ENCODE assay signal across 33 cellular contexts in genomic region chr1:97571760-97572159, GRCh38.
"Had no signal": no experiment of that assay in that cellular context is flagged by ENCODE, and none has a peak within 500 bp of the region (broad histone marks: within the 10 kb centered on the region; RNA-seq: fewer than 3 reads in every experiment).

No MANE protein-coding gene starts in this region.

- H3K36me3 Mint-ChIP-seq: brain had no signal

- H3K9me3 ChIP-seq: adrenal gland, MG63, Peyer's patch, SJSA1, SK-N-SH had no signal

- DNase-seq: activated CD4-positive, alpha-beta T cell treated with anti-CD3 and anti-CD28 coated beads for 36 hours; activated CD4-positive, alpha-beta T cell treated with anti-CD3 and anti-CD28 coated beads, Interleukin-2, amount 10 ng/mL, durations not matched to agents 7 days and 5 days; activated CD4-positive, alpha-beta T cell treated with anti-CD3 and anti-CD28 coated beads, Interleukin-2, amount 50 U/mL, for 48 hours; activated CD8-positive, alpha-beta T cell treated with anti-CD3 and anti-CD28 coated beads, Interleukin-2, amount 10 ng/mL, durations not matched to agents 7 days and 5 days; activated gamma-delta T cell; activated naive CD4-positive, alpha-beta T cell treated with Interleukin-2 at 50 U/mL for 16 hours; activated naive CD8-positive, alpha-beta T cell treated with anti-CD3 and anti-CD28 coated beads, Interleukin-2, amount 10 ng/mL, durations not matched to agents 7 days and 5 days; activated T-cell treated with anti-CD3 and anti-CD28 coated beads, Interleukin-2, amount 50 U/mL, for 24 hours; adrenal gland; caudate nucleus; cerebellar nuclear complex; MG63; MV-4-11; NCI-H1092; NCI-H1436 treated with DMSO at 0.1 percent for 48 hours; NCI-H1694 treated with DMSO at 0.1 percent for 48 hours; NCI-H2029; NCI-H510A; NCI-H526; NCI-H748 treated with DMSO at 0.1 percent for 48 hours; NK-92 treated with Interleukin-12 subunit alpha and Interleukin-12 subunit beta, amount 100 ng/mL, for 24 hours; PC-3; Peyer's patch; RPMI8226; SHP77 treated with DMSO at 0.1 percent for 48 hours; SK-N-SH had no signal

- H3K9ac ChIP-seq: SK-N-SH had no signal

- H3K4me3 Mint-ChIP-seq: activated CD4-positive, alpha-beta T cell treated with anti-CD3 and anti-CD28 coated beads for 36 hours; activated CD4-positive, alpha-beta T cell treated with anti-CD3 and anti-CD28 coated beads, Interleukin-2, amount 10 ng/mL, durations not matched to agents 7 days and 5 days; activated CD8-positive, alpha-beta T cell treated with anti-CD3 and anti-CD28 coated beads, Interleukin-2, amount 10 ng/mL, durations not matched to agents 7 days and 5 days; activated naive CD4-positive, alpha-beta T cell treated with anti-CD3 and anti-CD28 coated beads, Interleukin-2, amount 50 U/mL, for 24 hours; activated naive CD8-positive, alpha-beta T cell treated with anti-CD3 and anti-CD28 coated beads, Interleukin-2, amount 10 ng/mL, durations not matched to agents 7 days and 5 days; activated T-cell treated with anti-CD3 and anti-CD28 coated beads, Interleukin-2, amount 50 U/mL, for 24 hours; brain; T-helper 1 cell treated with Interleukin-12 subunit alpha and Interleukin-12 subunit beta and Interleukin-4 antibody, amounts not matched to agents 30 μg/mL and 1 μg/mL, for 36 hours; T-helper 2 cell treated with Interferon-gamma antibody and Interleukin-4, amounts not matched to agents 5 μg/mL and 100 μg/mL, for 36 hours had no signal

- H3K36me3 ChIP-seq: Peyer's patch, SJSA1 had no signal

- H3K27me3 Mint-ChIP-seq: activated CD4-positive, alpha-beta T cell treated with anti-CD3 and anti-CD28 coated beads for 36 hours; activated CD4-positive, alpha-beta T cell treated with anti-CD3 and anti-CD28 coated beads, Interleukin-2, amount 10 ng/mL, durations not matched to agents 7 days and 5 days; activated naive CD4-positive, alpha-beta T cell treated with anti-CD3 and anti-CD28 coated beads, Interleukin-2, amount 50 U/mL, for 24 hours; activated naive CD8-positive, alpha-beta T cell treated with anti-CD3 and anti-CD28 coated beads, Interleukin-2, amount 10 ng/mL, durations not matched to agents 7 days and 5 days; activated T-cell treated with anti-CD3 and anti-CD28 coated beads, Interleukin-2, amount 50 U/mL, for 24 hours; brain had no signal

- H3K27ac ChIP-seq: adrenal gland, Peyer's patch, SJSA1 had no signal

- H3K4me2 ChIP-seq: SK-N-SH had no signal

- H3K4me1 ChIP-seq: adrenal gland, Peyer's patch, SJSA1 had no signal

- H3K27ac Mint-ChIP-seq: activated CD4-positive, alpha-beta T cell treated with anti-CD3 and anti-CD28 coated beads for 36 hours; activated CD4-positive, alpha-beta T cell treated with anti-CD3 and anti-CD28 coated beads, Interleukin-2, amount 10 ng/mL, durations not matched to agents 7 days and 5 days; activated CD8-positive, alpha-beta T cell treated with anti-CD3 and anti-CD28 coated beads, Interleukin-2, amount 10 ng/mL, durations not matched to agents 7 days and 5 days; activated naive CD4-positive, alpha-beta T cell treated with anti-CD3 and anti-CD28 coated beads, Interleukin-2, amount 50 U/mL, for 24 hours; activated naive CD8-positive, alpha-beta T cell treated with anti-CD3 and anti-CD28 coated beads, Interleukin-2, amount 10 ng/mL, durations not matched to agents 7 days and 5 days; activated T-cell treated with anti-CD3 and anti-CD28 coated beads, Interleukin-2, amount 50 U/mL, for 24 hours; activated T-helper 2 cell treated with anti-CD3 and anti-CD28 coated beads, Interferon-gamma antibody, Interleukin-2, Interleukin-4, amounts not matched to agents 10 μg/mL and 5 μg/mL and 100 μg/mL, durations not matched to agents 14 hours and 24 hours and 36 hours; brain; T-helper 1 cell treated with Interleukin-12 subunit alpha and Interleukin-12 subunit beta and Interleukin-4 antibody, amounts not matched to agents 30 μg/mL and 1 μg/mL, for 36 hours; T-helper 2 cell treated with Interferon-gamma antibody and Interleukin-4, amounts not matched to agents 5 μg/mL and 100 μg/mL, for 36 hours had no signal

- ATAC-seq: activated CD4-positive, alpha-beta T cell treated with anti-CD3 and anti-CD28 coated beads for 36 hours; activated CD4-positive, CD25-positive, alpha-beta regulatory T cell treated with anti-CD3 and anti-CD28 coated beads, Interleukin-2, amount 50 U/mL, for 24 hours; activated CD8-positive, alpha-beta T cell treated with anti-CD3 and anti-CD28 coated beads, Interleukin-2, amount 10 ng/mL, durations not matched to agents 7 days and 5 days; PC-3 had no signal

- H3K27me3 ChIP-seq: adrenal gland, MG63, Peyer's patch, SJSA1 had no signal

- H3K9me3 Mint-ChIP-seq: activated CD4-positive, alpha-beta T cell treated with anti-CD3 and anti-CD28 coated beads, Interleukin-2, amount 10 ng/mL, durations not matched to agents 7 days and 5 days; activated naive CD4-positive, alpha-beta T cell treated with anti-CD3 and anti-CD28 coated beads, Interleukin-2, amount 50 U/mL, for 24 hours; activated naive CD8-positive, alpha-beta T cell treated with anti-CD3 and anti-CD28 coated beads, Interleukin-2, amount 10 ng/mL, durations not matched to agents 7 days and 5 days; activated T-cell treated with anti-CD3 and anti-CD28 coated beads, Interleukin-2, amount 50 U/mL, for 24 hours; activated T-helper 2 cell treated with anti-CD3 and anti-CD28 coated beads, Interferon-gamma antibody, Interleukin-2, Interleukin-4, amounts not matched to agents 10 μg/mL and 5 μg/mL and 100 μg/mL, durations not matched to agents 14 hours and 24 hours and 36 hours; brain; T-helper 1 cell treated with Interleukin-12 subunit alpha and Interleukin-12 subunit beta and Interleukin-4 antibody, amounts not matched to agents 30 μg/mL and 1 μg/mL, for 36 hours; T-helper 2 cell treated with Interferon-gamma antibody and Interleukin-4, amounts not matched to agents 5 μg/mL and 100 μg/mL, for 36 hours had no signal

- H3K4me1 Mint-ChIP-seq: activated CD4-positive, alpha-beta T cell treated with anti-CD3 and anti-CD28 coated beads for 36 hours; activated CD4-positive, alpha-beta T cell treated with anti-CD3 and anti-CD28 coated beads, Interleukin-2, amount 10 ng/mL, durations not matched to agents 7 days and 5 days; activated naive CD4-positive, alpha-beta T cell treated with anti-CD3 and anti-CD28 coated beads, Interleukin-2, amount 50 U/mL, for 24 hours; activated naive CD8-positive, alpha-beta T cell treated with anti-CD3 and anti-CD28 coated beads, Interleukin-2, amount 10 ng/mL, durations not matched to agents 7 days and 5 days; brain had no signal

- H3K4me3 ChIP-seq: adrenal gland, MG63, Peyer's patch, SJSA1 had no signal
